In genomic region chr15:71575474-71576045, GRCh38 we compare ENCODE assay signal across 8 cellular contexts.
DNase-seq lines count a peak whose midpoint lies in the region; ATAC-seq and TF ChIP-seq lines count a peak whose summit lies in the region.

No MANE protein-coding gene starts in this region.

- peaks cover 14% of the 10 kb centered on the region in 2 donors for H3K4me1 ChIP-seq in gastrocnemius medialis

- TF ChIP-seq CTCF in dorsolateral prefrontal cortex (IDR thresholded peaks at IDR 0.05 in 54 of 56, conservative IDR thresholded peaks at IDR 0.05 in 2 of 56; ENCODE audit: low read depth in 1 of 56, partially characterized antibody in 56 of 56) (peak in 42 of 56 donors; percentile 14 to 53 (median 30)), gastrocnemius medialis (IDR thresholded peaks at IDR 0.05 in 4 of 5, conservative IDR thresholded peaks at IDR 0.05 in 1 of 5) (peak; percentile 27 to 46 (median 39))

- peak; percentile 38 for DNase-seq in DMS53 (lab: John Stamatoyannopoulos, UW)
- DNase-seq in DMS53 treated with DMSO at 0.1 percent for 48 hours (lab: John Stamatoyannopoulos, UW; ENCODE audit: unreplicated experiment): no peak
- DNase-seq in NCI-H1694 treated with DMSO at 0.1 percent for 48 hours (lab: John Stamatoyannopoulos, UW): peak; percentile 38
- DNase-seq in dorsolateral prefrontal cortex: no peak
- DNase-seq in gastrocnemius medialis: no peak
- DNase-seq in erythroblast (lab: John Stamatoyannopoulos, UW): no peak
- DNase-seq in activated CD4-positive, alpha-beta T cell treated with anti-CD3 and anti-CD28 coated beads for 48 hours: no peak
- no peak for DNase-seq in activated gamma-delta T cell treated with Interleukin-2 at 50 U/mL for 16 hours

- in situ Hi-C loops in gastrocnemius medialis (cut with MboI; ENCODE audit: low sequenced_read_pairs in 4 of 4): loop anchor here in 1 of 4 donors (10.0 kb wide), 1 partner anchor 159 kb away; no protein-coding TSS in a partner anchor

- intact Hi-C loops in dorsolateral prefrontal cortex (cut with DNase I) (loop anchor here in 1 of 2 donors (10.0 kb wide), 1 partner anchor 159 kb away; no protein-coding TSS in a partner anchor), gastrocnemius medialis (cut with DNase I; ENCODE audit: low total_unique reads) (loop anchor here (1.0 kb wide), 2 partner anchors 76 to 155 kb away; no protein-coding TSS in a partner anchor)

- H3K27me3 ChIP-seq in dorsolateral prefrontal cortex (peaks cover 0 to 11% (median 0%) of the 10 kb centered on the region in 45 donors), gastrocnemius medialis (no peaks in the 10 kb centered on the region)

- TF ChIP-seq POLR2A in gastrocnemius medialis (IDR thresholded peaks at IDR 0.05) (no peak), erythroblast (IDR thresholded peaks at IDR 0.05; ENCODE audit: low read length) (no peak)

- no peaks in the 10 kb centered on the region for H3K9me3 ChIP-seq in gastrocnemius medialis

- no peaks in the 10 kb centered on the region for H3K36me3 ChIP-seq in gastrocnemius medialis

- no peak for ATAC-seq in gastrocnemius medialis

- no peak overlapping the region for H3K27ac ChIP-seq in dorsolateral prefrontal cortex
- no peak overlapping the region for H3K27ac ChIP-seq in gastrocnemius medialis

- H3K4me3 ChIP-seq in dorsolateral prefrontal cortex (no peak overlapping the region), gastrocnemius medialis (no peak overlapping the region)

Comparison
In these comparisons a context has a peak if more than half of its experiments do, and no peak if none do; other contexts are left out.
1. DNase-seq: peak in DMS53 (single experiment) and NCI-H1694 treated with DMSO at 0.1 percent for 48 hours (single experiment); none in DMS53 treated with DMSO at 0.1 percent for 48 hours (single experiment), dorsolateral prefrontal cortex (0 of 10), gastrocnemius medialis (0 of 2), erythroblast (0 of 2), activated CD4-positive, alpha-beta T cell treated with anti-CD3 and anti-CD28 coated beads for 48 hours (single experiment) and activated gamma-delta T cell treated with Interleukin-2 at 50 U/mL for 16 hours (single experiment).